Comparison of ENCODE assay signal across 30 cellular contexts in the genomic region with DNA sequence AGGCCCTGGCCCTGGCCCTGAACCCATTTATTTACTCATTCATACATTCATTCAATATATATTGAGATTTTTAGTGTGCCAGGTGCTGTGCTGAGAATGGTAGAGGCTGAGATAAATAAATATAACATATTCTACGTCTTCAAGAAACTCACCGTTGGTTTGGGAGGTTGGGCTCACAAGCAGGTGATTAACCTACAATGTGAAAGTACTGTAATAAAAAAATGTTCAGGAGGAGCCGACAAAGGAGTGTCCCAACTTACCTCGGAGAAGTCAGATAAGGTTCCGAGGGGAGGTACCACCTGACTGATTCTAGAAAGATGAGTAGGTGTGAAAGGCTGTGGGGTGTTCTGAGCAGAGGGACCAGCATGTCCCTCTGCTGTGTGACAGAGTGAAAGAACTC.
"Had no signal": no experiment of that assay in that cellular context is flagged by ENCODE, and none has a peak within 500 bp of the region (broad histone marks: within the 10 kb centered on the region; RNA-seq: fewer than 3 reads in every experiment).

No MANE protein-coding gene starts in this region.

- H3K27ac ChIP-seq: adrenal gland, breast epithelium, cardiac muscle cell, coronary artery, dorsolateral prefrontal cortex, gastrocnemius medialis had no signal

- H3K4me3 ChIP-seq: adrenal gland, breast epithelium, cardiac muscle cell, coronary artery, dorsolateral prefrontal cortex, gastrocnemius medialis had no signal

- H3K27me3 ChIP-seq: adrenal gland, breast epithelium, cardiac muscle cell, gastrocnemius medialis had no signal

- H3K4me1 ChIP-seq: breast epithelium had no signal

- H3K9me3 ChIP-seq: adrenal gland, breast epithelium, gastrocnemius medialis had no signal

- H3K36me3 ChIP-seq: adrenal gland, breast epithelium, cardiac muscle cell, gastrocnemius medialis had no signal

- ATAC-seq: activated CD4-positive, alpha-beta T cell treated with anti-CD3 and anti-CD28 coated beads for 36 hours; activated CD8-positive, alpha-beta memory T cell treated with anti-CD3 and anti-CD28 coated beads, Interleukin-2, amount 10 ng/mL, durations not matched to agents 7 days and 5 days; activated CD8-positive, alpha-beta T cell treated with anti-CD3 and anti-CD28 coated beads, Interleukin-2, amount 10 ng/mL, durations not matched to agents 7 days and 5 days; activated naive CD8-positive, alpha-beta T cell treated with anti-CD3 and anti-CD28 coated beads, Interleukin-2, amount 50 U/mL, for 24 hours; effector memory CD8-positive, alpha-beta T cell; gastrocnemius medialis had no signal

- DNase-seq: activated CD4-positive, alpha-beta memory T cell treated with anti-CD3 and anti-CD28 coated beads for 36 hours; activated CD4-positive, alpha-beta T cell treated with anti-CD3 and anti-CD28 coated beads for 36 hours; activated CD4-positive, alpha-beta T cell treated with anti-CD3 and anti-CD28 coated beads, Interleukin-2, amount 10 ng/mL, durations not matched to agents 24 days and 14 days; activated CD4-positive, CD25-positive, alpha-beta regulatory T cell; activated CD4-positive, CD25-positive, alpha-beta regulatory T cell treated with anti-CD3 and anti-CD28 coated beads, Interleukin-2, amount 50 U/mL, for 72 hours; activated CD8-positive, alpha-beta memory T cell treated with anti-CD3 and anti-CD28 coated beads, Interleukin-2, amount 10 ng/mL, durations not matched to agents 7 days and 5 days; activated CD8-positive, alpha-beta memory T cell treated with anti-CD3 and anti-CD28 coated beads, Interleukin-2, amount 50 U/mL, for 4 hours; activated CD8-positive, alpha-beta T cell treated with anti-CD3 and anti-CD28 coated beads, Interleukin-2, amount 10 ng/mL, durations not matched to agents 7 days and 5 days; activated effector memory CD4-positive, alpha-beta T cell treated with anti-CD3 and anti-CD28 coated beads, Interleukin-2, amount 50 U/mL, for 16 hours; activated naive CD4-positive, alpha-beta T cell treated with anti-CD3 and anti-CD28 coated beads for 36 hours; activated naive CD8-positive, alpha-beta T cell treated with anti-CD3 and anti-CD28 coated beads for 36 hours; activated naive CD8-positive, alpha-beta T cell treated with anti-CD3 and anti-CD28 coated beads, Interleukin-2, amount 50 U/mL, for 24 hours; activated T-cell treated with anti-CD3 and anti-CD28 coated beads, Interleukin-2, amount 50 U/mL, for 1 hour; activated T-cell treated with anti-CD3 and anti-CD28 coated beads, Interleukin-2, amount 50 U/mL, for 48 hours; adrenal gland; amygdala; aorta; central memory CD4-positive, alpha-beta T cell; cerebellar nuclear complex; dorsolateral prefrontal cortex; effector CD4-positive, alpha-beta T cell; effector memory CD8-positive, alpha-beta T cell; erythroblast; foreskin fibroblast; gastrocnemius medialis; glutamatergic neuron; T-helper 2 cell had no signal
